19 cellular contexts compared by ENCODE assay signal in genomic region chr3:99864289-99864688, GRCh38.
"Had no signal": no experiment of that assay in that cellular context is flagged by ENCODE, and none has a peak within 500 bp of the region (broad histone marks: within the 10 kb centered on the region; RNA-seq: fewer than 3 reads in every experiment).

No MANE protein-coding gene starts in this region.

- H3K27ac ChIP-seq: dorsolateral prefrontal cortex, prostate gland, testis had no signal

- DNase-seq: activated CD4-positive, alpha-beta T cell treated with anti-CD3 and anti-CD28 coated beads, Interleukin-2, amount 10 ng/mL, durations not matched to agents 7 days and 5 days; activated CD4-positive, CD25-positive, alpha-beta regulatory T cell; activated CD8-positive, alpha-beta memory T cell treated with anti-CD3 and anti-CD28 coated beads for 24 hours; activated naive CD4-positive, alpha-beta T cell; activated naive CD8-positive, alpha-beta T cell treated with anti-CD3 and anti-CD28 coated beads, Interleukin-2, amount 10 ng/mL, durations not matched to agents 7 days and 5 days; anterior cingulate cortex; dorsolateral prefrontal cortex; foreskin fibroblast; head of caudate nucleus; immature natural killer cell; mesenchymal stem cell; nucleus accumbens; stimulated activated CD4-positive, alpha-beta T cell treated with anti-CD3 and anti-CD28 coated beads, Interleukin-1b, Interleukin-23, amount 100 ng/mL, for 48 hours; stimulated activated naive CD8-positive, alpha-beta T cell treated with anti-CD3 and anti-CD28 coated beads, Interleukin-15, amount 100 ng/mL, for 72 hours; testis had no signal

- H3K4me3 ChIP-seq: dorsolateral prefrontal cortex, prostate gland, testis had no signal

- ATAC-seq: esophagus mucosa; natural killer cell treated with Interleukin-12 subunit alpha and Interleukin-12 subunit beta and Interleukin-15 and Interleukin-18, amount 100 ng/mL, for 72 hours; sciatic nerve had no signal

- H3K27me3 ChIP-seq: dorsolateral prefrontal cortex, testis had no signal

- H3K9me3 ChIP-seq: prostate gland, testis had no signal

- H3K4me1 ChIP-seq: prostate gland had no signal

- H3K36me3 ChIP-seq: prostate gland had no signal
